In genomic region chr17:44865231-44865660, GRCh38 we compare ENCODE assay signal across 8 cellular contexts. TPM values are rescaled to one million over a fixed set of nuclear protein-coding genes. Genes with fewer than 3 reads are reported as not detected.
DNase-seq lines count a peak whose midpoint lies in the region; TF ChIP-seq lines count a peak whose summit lies in the region.

No MANE protein-coding gene starts in this region.

- H3K4me1 Mint-ChIP-seq in endodermal cell (no peaks in the 10 kb centered on the region), mesothelial cell of epicardium (no peaks in the 10 kb centered on the region)

- no peak overlapping the region for H3K27ac Mint-ChIP-seq in endodermal cell
- no peak overlapping the region for H3K27ac Mint-ChIP-seq in mesothelial cell of epicardium

- no peaks in the 10 kb centered on the region for H3K27me3 ChIP-seq in endodermal cell (ENCODE audit: control insufficient read depth, insufficient read depth, low read length, poor library complexity, severe bottlenecking)

- no peak overlapping the region for H3K27ac ChIP-seq in endodermal cell (ENCODE audit: low read depth, low read length)

- no peaks in the 10 kb centered on the region for H3K4me1 ChIP-seq in endodermal cell (ENCODE audit: control insufficient read depth, insufficient read depth, low read length)

- H3K36me3 Mint-ChIP-seq in endodermal cell (ENCODE audit: low read depth) (peaks cover 74% of the 10 kb centered on the region), mesothelial cell of epicardium (peaks cover 30% of the 10 kb centered on the region)

- DNase-seq in CD1c-positive myeloid dendritic cell (ENCODE audit: extremely low spot score) (peak; percentile 83), HT-29 (ENCODE audit: low spot score) (peak; percentile 77), NOMO-1 (lab: John Stamatoyannopoulos, UW; ENCODE audit: unreplicated experiment in 2 of 2) (peak; percentile 56 to 57), endodermal cell (peak; percentile 90), mesothelial cell of epicardium (ENCODE audit: low spot score in 2 of 2, unreplicated experiment in 2 of 2) (peak; percentile 53 to 78), posterior vena cava (ENCODE audit: low spot score) (no peak)
- DNase-seq in activated CD8-positive, alpha-beta memory T cell treated with anti-CD3 and anti-CD28 coated beads for 24 hours = peak; percentile 79
- peak; percentile 8 to 38 for DNase-seq in stimulated activated CD8-positive, alpha-beta memory T cell treated with anti-CD3 and anti-CD28 coated beads, Interleukin-15, amount 100 ng/mL, for 4 hours (ENCODE audit: low read depth in 2 of 2)

- H3K9me3 ChIP-seq in endodermal cell (ENCODE audit: control insufficient read depth, low read length) = no peaks in the 10 kb centered on the region

- H3K4me3 Mint-ChIP-seq in endodermal cell (no peak overlapping the region), mesothelial cell of epicardium (no peak overlapping the region)

- H3K4me3 ChIP-seq in endodermal cell (ENCODE audit: low read length) = no peak overlapping the region

- no peak overlapping the region for H3K9ac ChIP-seq in endodermal cell (ENCODE audit: extremely low read depth, low read length, poor library complexity, severe bottlenecking)

- H3K36me3 ChIP-seq in endodermal cell (ENCODE audit: control insufficient read depth, insufficient read depth, low read length) = peaks cover 82% of the 10 kb centered on the region

- no peaks in the 10 kb centered on the region for H3K9me3 Mint-ChIP-seq in endodermal cell
- no peaks in the 10 kb centered on the region for H3K9me3 Mint-ChIP-seq in mesothelial cell of epicardium

- H3K27me3 Mint-ChIP-seq in endodermal cell (ENCODE audit: insufficient read depth) = no peaks in the 10 kb centered on the region
- no peaks in the 10 kb centered on the region for H3K27me3 Mint-ChIP-seq in mesothelial cell of epicardium (ENCODE audit: low read depth)

- intact Hi-C loops in posterior vena cava (cut with DNase I) = loop anchor here (5.0 kb wide), 2 partner anchors 88 to 753 kb away; no protein-coding TSS in a partner anchor

- WGBS in endodermal cell (ENCODE audit: insufficient coverage in 1 of 2, insufficient read length in 1 of 2), 2 experiments = no CpG with 5 or more reads among the region's 1 CpG

- TF ChIP-seq CTCF in endodermal cell (conservative IDR thresholded peaks at IDR 0.05) (peak; percentile 91), mesothelial cell of epicardium (IDR thresholded peaks at IDR 0.05; ENCODE audit: unreplicated experiment) (peak; percentile 95)

RNA-seq across cellular contexts. Expression of gene HIGD1B, which starts 17.6 kb away (rescaled TPM):
- not detected in 2 replicates for total RNA-seq in HT-29 (2014; rRNA removed; shearing (Covaris generic))
- not detected for total RNA-seq in endodermal cell
- polyA plus RNA-seq in endodermal cell (2013, experiment 1 of 2) = not detected
- polyA plus RNA-seq in endodermal cell (2013, experiment 2 of 2) = not detected
- total RNA-seq in mesothelial cell of epicardium = 0.57 TPM in 1 of 3 replicates, not detected in the others
- 1 to 10 TPM; 1.8 to 1.9 TPM for total RNA-seq in posterior vena cava

RNA-seq across cellular contexts. Expression of gene EFTUD2, which starts 34.0 kb away (rescaled TPM):
- total RNA-seq in HT-29 (2014; rRNA removed; shearing (Covaris generic)) = 142 and 143 TPM in 2 replicates
- total RNA-seq in endodermal cell (100 to 1,000 TPM; 145 to 171 TPM), mesothelial cell of epicardium (133 to 145 TPM (median 134 TPM) in 3 replicates), posterior vena cava (10 to 100 TPM; 65.2 to 71.9 TPM)
- 114 TPM for polyA plus RNA-seq in endodermal cell (2013, experiment 1 of 2)
- polyA plus RNA-seq in endodermal cell (2013, experiment 2 of 2) = 101 TPM

RNA-seq across cellular contexts. Expression of gene GJC1, which starts 35.2 kb away (rescaled TPM):
- not detected in 2 replicates for total RNA-seq in HT-29 (2014; rRNA removed; shearing (Covaris generic))
- total RNA-seq in endodermal cell (100 to 1,000 TPM in 1 of 2 donors, 10 to 100 TPM in 1; 81.9 to 108 TPM), mesothelial cell of epicardium (54.5 to 57.1 TPM (median 54.8 TPM) in 3 replicates), posterior vena cava (10 to 100 TPM; 30.4 to 80.8 TPM)
- polyA plus RNA-seq in endodermal cell (2013, experiment 1 of 2) = 55.9 TPM
- polyA plus RNA-seq in endodermal cell (2013, experiment 2 of 2) = 55.1 TPM

RNA-seq across cellular contexts. Expression of gene GFAP, which starts 50.1 kb away (rescaled TPM):
- 0.29 and 0.46 TPM in 2 replicates for total RNA-seq in HT-29 (2014; rRNA removed; shearing (Covaris generic))
- total RNA-seq in endodermal cell = under 1 TPM in 1 of 2 donors, not detected in 1; 0.35 TPM
- polyA plus RNA-seq in endodermal cell (2013, experiment 1 of 2) = 0.11 TPM
- 0.83 TPM for polyA plus RNA-seq in endodermal cell (2013, experiment 2 of 2)
- total RNA-seq in mesothelial cell of epicardium = not detected in 3 replicates
- 1 to 10 TPM in 1 of 2 donors, under 1 TPM in 1; 0.51 to 1.7 TPM for total RNA-seq in posterior vena cava

Comparison
In these comparisons a context has a peak if more than half of its experiments do, and no peak if none do; other contexts are left out.
1. RNA of gene GJC1, which starts 35.2 kb away (total RNA-seq): 81.9 to 108 TPM in endodermal cell, 30.4 to 80.8 TPM in posterior vena cava and 54.5 to 57.1 TPM in mesothelial cell of epicardium; not detected in HT-29; every median in the first group is over 10 times any median in the second.